ENCODE assay signal across 26 cellular contexts in the genomic region with DNA sequence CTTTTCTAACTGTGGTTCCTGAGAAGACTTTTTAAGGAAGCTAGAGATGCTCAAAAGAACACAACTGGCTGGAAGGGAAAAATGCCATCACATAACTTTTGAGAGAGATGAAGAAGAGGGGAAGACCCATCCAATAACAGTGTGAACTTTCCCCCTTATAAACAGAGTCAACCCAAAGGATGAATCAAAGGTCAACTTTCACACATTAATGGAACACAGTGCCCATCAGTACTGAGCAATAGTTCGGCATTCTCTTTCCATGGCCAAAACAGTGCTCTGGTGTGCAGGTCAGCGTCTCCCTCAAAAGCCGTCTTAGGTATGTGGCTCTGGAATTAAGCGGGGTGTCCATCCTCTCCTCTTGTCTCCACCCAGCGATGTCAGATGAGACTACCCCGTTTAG.
DNase-seq lines count a peak whose midpoint lies in the region; ATAC-seq and TF ChIP-seq lines count a peak whose summit lies in the region.
"Had no signal": no experiment of that assay in that cellular context is flagged by ENCODE, and none has a peak within 500 bp of the region (broad histone marks: within the 10 kb centered on the region; RNA-seq: fewer than 3 reads in every experiment).

No MANE protein-coding gene starts in this region.

- H3K27ac Mint-ChIP-seq in activated naive CD4-positive, alpha-beta T cell treated with anti-CD3 and anti-CD28 coated beads, Interleukin-2, amount 50 U/mL, for 24 hours = peak overlapping the region; percentile 100
- peak overlapping the region; percentile 98 for H3K27ac Mint-ChIP-seq in activated naive CD8-positive, alpha-beta T cell
- H3K27ac Mint-ChIP-seq in memory B cell = peak overlapping the region; percentile 61
- H3K27ac Mint-ChIP-seq: endodermal cell, WTC11 had no signal

- peaks cover 92% of the 10 kb centered on the region for H3K4me1 Mint-ChIP-seq in activated naive CD4-positive, alpha-beta T cell treated with anti-CD3 and anti-CD28 coated beads, Interleukin-2, amount 50 U/mL, for 24 hours
- peaks cover 93% of the 10 kb centered on the region for H3K4me1 Mint-ChIP-seq in activated naive CD8-positive, alpha-beta T cell (ENCODE audit: low read depth)
- peaks cover 42% of the 10 kb centered on the region for H3K4me1 Mint-ChIP-seq in memory B cell

- H3K9me3 ChIP-seq in transverse colon = no peaks in the 10 kb centered on the region
- H3K9me3 ChIP-seq: BLaER1 treated with 17β-estradiol and CSF1 and Interleukin-3, amounts not matched to agents 10 nM and 100 nM; MG63; sigmoid colon; suprapubic skin had no signal

- H3K27me3 Mint-ChIP-seq in activated naive CD4-positive, alpha-beta T cell treated with anti-CD3 and anti-CD28 coated beads, Interleukin-2, amount 50 U/mL, for 24 hours = no peaks in the 10 kb centered on the region
- H3K27me3 Mint-ChIP-seq in activated naive CD8-positive, alpha-beta T cell = no peaks in the 10 kb centered on the region
- H3K27me3 Mint-ChIP-seq in memory B cell = no peaks in the 10 kb centered on the region

- DNase-seq in activated naive CD4-positive, alpha-beta T cell (lab: John Stamatoyannopoulos, UW) = no peak
- DNase-seq in memory B cell (ENCODE audit: low spot score in 2 of 2) (no peak), transverse colon (no peak)
- DNase-seq in stimulated activated naive CD8-positive, alpha-beta T cell treated with anti-CD3 and anti-CD28 coated beads, Interleukin-15, Interleukin-2, amounts not matched to agents 100 U/mL and 50 U/mL, for 24 hours = no peak
- DNase-seq: activated CD4-positive, alpha-beta T cell treated with anti-CD3 and anti-CD28 coated beads, Interleukin-2, amount 50 U/mL, for 48 hours; central memory CD4-positive, alpha-beta T cell; DMS153; endodermal cell; foreskin fibroblast; head of caudate nucleus; KG1; MG63; NCI-H1105; NCI-H187 treated with DMSO at 0.1 percent for 48 hours; NCI-H526; sigmoid colon; stimulated activated CD4-positive, alpha-beta T cell treated with anti-CD3 and anti-CD28 coated beads, Interleukin-4, amount 100 ng/mL, for 4 hours; T-helper 1 cell had no signal

- no peak for TF ChIP-seq EP300 in transverse colon (IDR thresholded peaks at IDR 0.05; ENCODE audit: low read depth)

- no peaks in the 10 kb centered on the region for H3K36me3 ChIP-seq in transverse colon
- H3K36me3 ChIP-seq: MG63, sigmoid colon, suprapubic skin had no signal

- H3K4me3 Mint-ChIP-seq in activated naive CD4-positive, alpha-beta T cell treated with anti-CD3 and anti-CD28 coated beads, Interleukin-2, amount 50 U/mL, for 24 hours = peak overlapping the region; percentile 53
- peak overlapping the region; percentile 24 for H3K4me3 Mint-ChIP-seq in activated naive CD8-positive, alpha-beta T cell
- H3K4me3 Mint-ChIP-seq in memory B cell = no peak overlapping the region
- H3K4me3 Mint-ChIP-seq: endodermal cell, WTC11 had no signal

- TF ChIP-seq CTCF in transverse colon (IDR thresholded peaks at IDR 0.05) = no peak

- no peaks in the 10 kb centered on the region for H3K27me3 ChIP-seq in transverse colon
- H3K27me3 ChIP-seq: BLaER1 treated with 17β-estradiol and CSF1 and Interleukin-3, amounts not matched to agents 10 nM and 100 nM; MG63; sigmoid colon; suprapubic skin had no signal

- peaks cover 0 to 9% (median 0%) of the 10 kb centered on the region in 4 donors for H3K4me1 ChIP-seq in transverse colon
- H3K4me1 ChIP-seq: BLaER1 treated with 17β-estradiol and CSF1 and Interleukin-3, amounts not matched to agents 10 nM and 100 nM had no signal

- no peak for TF ChIP-seq POLR2A in transverse colon (IDR thresholded peaks at IDR 0.05)

- intact Hi-C loops in transverse colon (cut with DNase I; ENCODE audit: low total_unique reads) = no loop called here

- peaks cover 37% of the 10 kb centered on the region for H3K36me3 Mint-ChIP-seq in activated naive CD4-positive, alpha-beta T cell treated with anti-CD3 and anti-CD28 coated beads, Interleukin-2, amount 50 U/mL, for 24 hours
- H3K36me3 Mint-ChIP-seq in activated naive CD8-positive, alpha-beta T cell = peaks cover 37% of the 10 kb centered on the region
- peaks cover 27% of the 10 kb centered on the region for H3K36me3 Mint-ChIP-seq in memory B cell
- H3K36me3 Mint-ChIP-seq: WTC11 had no signal

- ATAC-seq in memory B cell (ENCODE audit: low read depth) (no peak), HG03354 (IDR thresholded peaks at IDR 0.05; ENCODE audit: poor library complexity, severe bottlenecking, unreplicated experiment) (no peak), HG03460 (IDR thresholded peaks at IDR 0.05; ENCODE audit: unreplicated experiment) (no peak)
- peak; percentile 17 for ATAC-seq in stimulated activated naive CD8-positive, alpha-beta T cell treated with anti-CD3 and anti-CD28 coated beads, Interleukin-15, Interleukin-2, amounts not matched to agents 100 U/mL and 50 U/mL, for 24 hours
- ATAC-seq: WTC11 had no signal

- no peaks in the 10 kb centered on the region for H3K9me3 Mint-ChIP-seq in activated naive CD4-positive, alpha-beta T cell treated with anti-CD3 and anti-CD28 coated beads, Interleukin-2, amount 50 U/mL, for 24 hours
- no peaks in the 10 kb centered on the region for H3K9me3 Mint-ChIP-seq in activated naive CD8-positive, alpha-beta T cell (ENCODE audit: low read depth)
- H3K9me3 Mint-ChIP-seq in memory B cell = no peaks in the 10 kb centered on the region
- H3K9me3 Mint-ChIP-seq: endodermal cell, WTC11 had no signal

- no peak overlapping the region for H3K27ac ChIP-seq in transverse colon
- H3K27ac ChIP-seq: BLaER1 treated with 17β-estradiol and CSF1 and Interleukin-3, amounts not matched to agents 10 nM and 100 nM; HL-60; sigmoid colon; suprapubic skin had no signal

- no peak overlapping the region for H3K4me3 ChIP-seq in transverse colon
- H3K4me3 ChIP-seq: BLaER1 treated with 17β-estradiol and CSF1 and Interleukin-3, amounts not matched to agents 10 nM and 100 nM; MG63; sigmoid colon; suprapubic skin had no signal

- 94 to 100% methylated on average over 3 to 6 of the region's 6 CpGs for WGBS in transverse colon (ENCODE audit: low coverage in 1 of 2), 2 donors

- in situ Hi-C loops in transverse colon (cut with MboI; ENCODE audit: low pct_ligation_motif_present in 1 of 4, low pct_unique_long_range_greater_than_20kb in 1 of 4, low sequenced_read_pairs in 3 of 4) = no loop called here
